Comparison of ENCODE assay signal across 8 cellular contexts in genomic region chr5:82277987-82278710, GRCh38. TPM values are rescaled to one million over a fixed set of nuclear protein-coding genes. Genes with fewer than 3 reads are reported as not detected.
A peak's percentile ranks its signal among the peaks of the same experiment; 100 is the strongest.
DNase-seq lines count a peak whose midpoint lies in the region; ATAC-seq, FAIRE-seq and TF ChIP-seq lines count a peak whose summit lies in the region.

RPS23 (minus strand) TSS chr5:82278354; CDS start chr5:82278323, 31 bp downstream.

- no peaks in the 10 kb centered on the region for H3K27me3 Mint-ChIP-seq in central memory CD8-positive, alpha-beta T cell

- H3K9me3 Mint-ChIP-seq in central memory CD8-positive, alpha-beta T cell, result no peaks in the 10 kb centered on the region

- peak within 1 kb of the TSS; percentile 92 to 97 (median 93) for H3K4me3 ChIP-seq in keratinocyte (ENCODE audit: control insufficient read depth in 2 of 3, extremely low read depth in 1 of 3, insufficient read depth in 2 of 3, low read depth in 1 of 3, low read length in 3 of 3)

- no peaks in the 10 kb centered on the region for H3K9me1 ChIP-seq in keratinocyte (ENCODE audit: control insufficient read depth, extremely low read depth, insufficient read depth, low read length)

- peak within 1 kb of the TSS; percentile 96 for H3K4me3 Mint-ChIP-seq in central memory CD8-positive, alpha-beta T cell

- peak; percentile 91 for ATAC-seq in HG03196 (IDR thresholded peaks at IDR 0.05; ENCODE audit: unreplicated experiment)
- peak; percentile 91 for ATAC-seq in central memory CD8-positive, alpha-beta T cell (replicated peaks; ENCODE audit: extremely low read depth, poor library complexity, severe bottlenecking)

- peaks cover 30% of the 10 kb centered on the region for H3K79me2 ChIP-seq in keratinocyte (ENCODE audit: control insufficient read depth, insufficient read depth, low read length)

- TF ChIP-seq CTCF in keratinocyte (optimal IDR thresholded peaks at IDR 0.05 in 1 of 3, IDR thresholded peaks at IDR 0.05 in 1 of 3, conservative IDR thresholded peaks at IDR 0.05 in 1 of 3; ENCODE audit: extremely low read depth in 1 of 3, insufficient read depth in 2 of 3, low read length in 3 of 3), result no peak

- H3K9ac ChIP-seq in keratinocyte (ENCODE audit: control insufficient read depth, extremely low read depth, insufficient read depth, low read length), result peak within 1 kb of the TSS; percentile 97

- peak; percentile 20 for FAIRE-seq in keratinocyte (lab: Jason Lieb, UNC)

- H2AFZ ChIP-seq in keratinocyte (ENCODE audit: control insufficient read depth, low read length), result peak within 1 kb of the TSS; percentile 85

- H3K4me2 ChIP-seq in keratinocyte (ENCODE audit: control insufficient read depth, extremely low read depth, insufficient read depth, low read depth, low read length), result peak within 1 kb of the TSS; percentile 86

- no peaks in the 10 kb centered on the region for H4K20me1 ChIP-seq in keratinocyte (ENCODE audit: control insufficient read depth, extremely low read depth, insufficient read depth, low read length)

- peaks cover 10% of the 10 kb centered on the region for H3K4me1 ChIP-seq in keratinocyte (ENCODE audit: control insufficient read depth, extremely low read depth, insufficient read depth, low read length)

- H3K27me3 ChIP-seq in keratinocyte (ENCODE audit: control insufficient read depth, extremely low read depth, insufficient read depth, low read length), result no peaks in the 10 kb centered on the region

- H3K9me3 ChIP-seq in keratinocyte (ENCODE audit: control insufficient read depth, low read depth, low read length), result no peaks in the 10 kb centered on the region

- H3K27ac Mint-ChIP-seq in central memory CD8-positive, alpha-beta T cell (ENCODE audit: low read depth), result peak within 1 kb of the TSS; percentile 94

- peaks cover 17 to 28% of the 10 kb centered on the region in 2 experiments for H3K36me3 ChIP-seq in keratinocyte (ENCODE audit: control insufficient read depth in 2 of 2, extremely low read depth in 1 of 2, insufficient read depth in 2 of 2, low read length in 2 of 2)

- peaks cover 20% of the 10 kb centered on the region for H3K4me1 Mint-ChIP-seq in central memory CD8-positive, alpha-beta T cell

- dilution Hi-C loops in keratinocyte (cut with MboI; ENCODE audit: extremely low pct_ligation_motif_present, low sequenced_read_pairs), result no loop called here

- in situ Hi-C loops in GM18951 (cut with MboI; ENCODE audit: low sequenced_read_pairs, unreplicated experiment), result no loop called here

- DNase-seq in AG08396 (ENCODE audit: low spot score) (peak; percentile 92), NCI-H345 (lab: John Stamatoyannopoulos, UW) (peak; percentile 90), keratinocyte (ENCODE audit: low read depth, low spot score) (peak; percentile 63)
- peak; percentile 73 for DNase-seq in activated CD4-positive, CD25-positive, alpha-beta regulatory T cell treated with anti-CD3 and anti-CD28 coated beads, Interleukin-2, amount 50 U/mL, for 16 hours (ENCODE audit: low read depth, low spot score)
- DNase-seq in central memory CD8-positive, alpha-beta T cell (ENCODE audit: low spot score in 2 of 2), result peak; percentile 75 to 77
- peak; percentile 66 to 78 for DNase-seq in stimulated activated CD4-positive, alpha-beta T cell treated with anti-CD3 and anti-CD28 coated beads, Interleukin-15, amount 100 ng/mL, for 1 hour (ENCODE audit: low read depth in 1 of 2, low spot score in 1 of 2)

- H3K27ac ChIP-seq in keratinocyte (ENCODE audit: control insufficient read depth, insufficient read depth, low read length), result peak within 1 kb of the TSS; percentile 93

- TF ChIP-seq POLR2A in GM18951 (IDR thresholded peaks at IDR 0.05; ENCODE audit: extremely low read depth, insufficient read depth, insufficient read length), result peak; percentile 91

- peaks cover 42% of the 10 kb centered on the region for H3K36me3 Mint-ChIP-seq in central memory CD8-positive, alpha-beta T cell (ENCODE audit: insufficient read depth)

RNA-seq across cellular contexts. Expression of gene RPS23, which starts in this region (rescaled TPM):
- polyA plus RNA-seq in keratinocyte, result 1,949 to 6,976 TPM (median 2,776 TPM) in 3 replicates
- 2,829 TPM for polyA plus RNA-seq in keratinocyte (2011; ENCODE audit: low read depth)
- polyA plus RNA-seq in keratinocyte (2011; cell fraction: cytosol; rRNA removed), result 7,285 and 7,308 TPM in 2 replicates
- 1,305 and 1,569 TPM in 2 replicates for polyA plus RNA-seq in keratinocyte (2011; cell fraction: nucleus; rRNA removed)
- 3,805 and 6,023 TPM in 2 replicates for polyA plus RNA-seq in keratinocyte (2012; ENCODE audit: low replicate concordance)
- 93.2 to 2,820 TPM (median 1,724 TPM) in 3 replicates for polyA minus RNA-seq in keratinocyte
- polyA minus RNA-seq in keratinocyte (2011; cell fraction: cytosol; rRNA and poly(A)+ RNA removed), result 996 TPM
- polyA minus RNA-seq in keratinocyte (2011; cell fraction: nucleus; rRNA and poly(A)+ RNA removed), result 116 and 199 TPM in 2 replicates

Comparison
In these comparisons a context has a peak if more than half of its experiments do, and no peak if none do; other contexts are left out.
1. Peak in every context shown above with its lines: DNase-seq, ATAC-seq, H3K4me3 ChIP-seq and H3K27ac ChIP-seq.